28 cellular contexts compared by ENCODE assay signal in the genomic region with DNA sequence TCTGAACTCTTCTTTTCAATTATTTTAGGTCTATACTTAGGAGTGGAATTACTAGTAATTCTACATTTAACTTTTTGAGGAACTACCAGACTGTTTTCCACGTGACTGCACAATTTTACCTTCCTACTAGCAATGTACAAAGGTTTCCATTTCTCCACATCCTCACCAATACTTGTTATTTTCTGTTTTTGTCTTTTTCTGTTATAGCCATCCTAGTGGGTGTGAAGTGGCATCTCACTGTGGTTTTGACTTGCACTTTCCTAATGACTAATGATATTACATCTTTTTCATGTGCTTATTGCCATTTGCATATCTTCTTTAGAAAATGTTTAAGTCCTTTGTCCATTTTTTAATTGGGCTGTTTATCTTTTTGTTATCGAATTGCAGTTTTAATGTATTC.
"Had no signal": no experiment of that assay in that cellular context is flagged by ENCODE, and none has a peak within 500 bp of the region (broad histone marks: within the 10 kb centered on the region; RNA-seq: fewer than 3 reads in every experiment).

No MANE protein-coding gene starts in this region.

- H3K27ac Mint-ChIP-seq: activated B cell treated with CpG ODN at 0.5 μM for 24 hours; activated naive CD4-positive, alpha-beta T cell treated with anti-CD3 and anti-CD28 coated beads for 36 hours; activated naive CD8-positive, alpha-beta T cell treated with anti-CD3 and anti-CD28 coated beads for 36 hours; activated T-helper 1 cell treated with anti-CD3 and anti-CD28 coated beads, Interleukin-12 subunit alpha, Interleukin-12 subunit beta, Interleukin-2, Interleukin-4 antibody, amounts not matched to agents 30 ng/mL and 10 ng/mL and 1 ng/mL, durations not matched to agents 14 hours and 24 hours and 36 hours; brain; nephron progenitor cell; T-helper 2 cell treated with Interferon-gamma antibody and Interleukin-4, amounts not matched to agents 5 μg/mL and 100 μg/mL, for 36 hours had no signal

- H3K4me1 ChIP-seq: adrenal gland, colonic mucosa, right lobe of liver, stomach, thyroid gland, upper lobe of left lung, vagina had no signal

- H3K4me3 Mint-ChIP-seq: activated B cell treated with CpG ODN at 0.5 μM for 24 hours; activated naive CD4-positive, alpha-beta T cell treated with anti-CD3 and anti-CD28 coated beads for 36 hours; activated naive CD8-positive, alpha-beta T cell treated with anti-CD3 and anti-CD28 coated beads for 36 hours; activated T-helper 1 cell treated with anti-CD3 and anti-CD28 coated beads, Interleukin-12 subunit alpha, Interleukin-12 subunit beta, Interleukin-2, Interleukin-4 antibody, amounts not matched to agents 30 ng/mL and 10 ng/mL and 1 ng/mL, durations not matched to agents 14 hours and 24 hours and 36 hours; brain; nephron progenitor cell; T-helper 2 cell treated with Interferon-gamma antibody and Interleukin-4, amounts not matched to agents 5 μg/mL and 100 μg/mL, for 36 hours had no signal

- H3K36me3 ChIP-seq: adrenal gland, cardiac muscle cell, colonic mucosa, neutrophil, right lobe of liver, stomach, thyroid gland, upper lobe of left lung, vagina had no signal

- ATAC-seq: left cardiac atrium, right lobe of liver had no signal

- H3K27me3 ChIP-seq: adrenal gland, cardiac muscle cell, colonic mucosa, hepatocyte, neutrophil, right lobe of liver, stomach, thyroid gland, upper lobe of left lung, vagina had no signal

- H3K4me3 ChIP-seq: adrenal gland, cardiac muscle cell, colonic mucosa, hepatocyte, right lobe of liver, stomach, thyroid gland, upper lobe of left lung, vagina had no signal

- H3K4me1 Mint-ChIP-seq: activated B cell treated with CpG ODN at 0.5 μM for 24 hours, brain had no signal

- DNase-seq: activated B cell treated with CpG ODN at 0.5 μM for 24 hours; activated CD4-positive, alpha-beta T cell treated with anti-CD3 and anti-CD28 coated beads, Interleukin-2, amount 50 U/mL, for 4 hours; activated CD8-positive, alpha-beta memory T cell treated with anti-CD3 and anti-CD28 coated beads, Interleukin-2, amount 50 U/mL, for 4 hours; activated effector memory CD4-positive, alpha-beta T cell treated with anti-CD3 and anti-CD28 coated beads, Interleukin-2, amount 50 U/mL, for 16 hours; activated naive CD4-positive, alpha-beta T cell treated with anti-CD3 and anti-CD28 coated beads for 36 hours; activated naive CD8-positive, alpha-beta T cell treated with anti-CD3 and anti-CD28 coated beads for 36 hours; activated T-cell treated with anti-CD3 and anti-CD28 coated beads, Interleukin-2, amount 50 U/mL, for 1 hour; adrenal gland; aorta; cerebellar nuclear complex; colonic mucosa; effector CD8-positive, alpha-beta T cell; left cardiac atrium; mammary epithelial cell; nephron progenitor cell; right lobe of liver; stimulated activated CD4-positive, alpha-beta T cell treated with anti-CD3 and anti-CD28 coated beads, Interleukin-2, amount 100 ng/mL, for 48 hours; stomach; thyroid gland; upper lobe of left lung had no signal

- H3K9me3 Mint-ChIP-seq: T-helper 2 cell treated with Interferon-gamma antibody and Interleukin-4, amounts not matched to agents 5 μg/mL and 100 μg/mL, for 36 hours had no signal

- H3K9me3 ChIP-seq: adrenal gland, colonic mucosa, neutrophil, right lobe of liver, stomach, thyroid gland, upper lobe of left lung, vagina had no signal

- H3K27ac ChIP-seq: adrenal gland, cardiac muscle cell, colonic mucosa, epithelial cell of prostate, hepatocyte, neutrophil, right lobe of liver, stomach, thyroid gland, upper lobe of left lung, vagina had no signal

- H3K36me3 Mint-ChIP-seq: activated naive CD8-positive, alpha-beta T cell treated with anti-CD3 and anti-CD28 coated beads for 36 hours; brain had no signal
